In the genomic region with DNA sequence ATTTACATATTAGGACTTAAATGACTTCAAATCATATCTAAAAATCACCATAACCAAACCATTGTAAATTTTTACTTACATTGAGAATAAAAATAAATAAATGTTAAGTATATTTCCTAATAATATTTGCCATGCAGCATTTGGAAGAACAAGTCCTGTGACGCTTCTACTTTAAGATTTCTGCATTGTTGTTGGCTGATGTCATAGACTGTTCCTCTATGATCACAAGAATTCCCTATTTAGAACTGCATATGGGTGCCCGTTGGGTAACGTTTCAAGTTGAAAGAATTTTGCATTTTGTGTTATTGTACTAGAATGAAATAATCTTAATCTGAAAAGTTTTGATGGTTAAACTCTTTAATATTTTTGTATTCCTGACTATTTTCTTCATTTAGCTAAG, we compare ENCODE assay signal across 12 cellular contexts. TPM values are rescaled to one million over a fixed set of nuclear protein-coding genes. Genes with fewer than 3 reads are reported as not detected.
DNase-seq lines count a peak whose midpoint lies in the region; ATAC-seq and TF ChIP-seq lines count a peak whose summit lies in the region.
"Had no signal": no experiment of that assay in that cellular context is flagged by ENCODE, and none has a peak within 500 bp of the region (broad histone marks: within the 10 kb centered on the region; RNA-seq: fewer than 3 reads in every experiment).

No MANE protein-coding gene starts in this region.

- H4K5ac ChIP-seq in mesendoderm (ENCODE audit: low read length) = no peak overlapping the region

- peaks cover 57% of the 10 kb centered on the region for H3K4me1 ChIP-seq in left ventricle myocardium inferior
- peaks cover 39% of the 10 kb centered on the region for H3K4me1 ChIP-seq in upper lobe of right lung
- H3K4me1 ChIP-seq in mesendoderm (ENCODE audit: control insufficient read depth, low read depth, low read length) = peaks cover 5% of the 10 kb centered on the region

- no peak overlapping the region for H2AK5ac ChIP-seq in mesendoderm (ENCODE audit: low read length)

- H3K9ac ChIP-seq in mesendoderm (ENCODE audit: low read length) = no peak overlapping the region

- peak overlapping the region; percentile 99 for H3K27ac ChIP-seq in left ventricle myocardium inferior (replicated peaks)
- H3K27ac ChIP-seq in upper lobe of right lung = peak overlapping the region; percentile 70
- no peak overlapping the region for H3K27ac ChIP-seq in mesendoderm (ENCODE audit: low read depth, low read length)

- H3K4ac ChIP-seq in mesendoderm (ENCODE audit: low read depth, low read length) = no peak overlapping the region

- no peak overlapping the region for H3K56ac ChIP-seq in mesendoderm (ENCODE audit: low read length)

- H3K9me3 ChIP-seq in left ventricle myocardium inferior (replicated peaks) = peaks cover 5% of the 10 kb centered on the region
- no peaks in the 10 kb centered on the region for H3K9me3 ChIP-seq in upper lobe of right lung

- peaks cover 5% of the 10 kb centered on the region for H3K79me2 ChIP-seq in mesendoderm (ENCODE audit: control insufficient read depth, insufficient read depth, low read length)

- no peak overlapping the region for H3K18ac ChIP-seq in mesendoderm (ENCODE audit: low read length)

- intact Hi-C loops in left ventricle myocardium inferior (cut with micrococcal nuclease) = no loop called here
- intact Hi-C loops in left cardiac atrium (cut with DNase I) = loop anchor here in 1 of 2 donors (5.0 kb wide), 1 partner anchor 44 kb away; no protein-coding TSS in a partner anchor
- intact Hi-C loops in upper lobe of right lung (cut with DNase I) = no loop called here
- intact Hi-C loops in lower leg skin (cut with DNase I; ENCODE audit: low total_unique reads) = no loop called here

- H2BK15ac ChIP-seq in mesendoderm (replicated peaks; ENCODE audit: low read depth) = no peak overlapping the region

- TF ChIP-seq POLR2A in lower leg skin (IDR thresholded peaks at IDR 0.05) = no peak

- no peak overlapping the region for H2BK120ac ChIP-seq in mesendoderm (ENCODE audit: low read depth, low read length)

- H3K27me3 ChIP-seq in left ventricle myocardium inferior (ENCODE audit: low read depth) = no peaks in the 10 kb centered on the region
- no peaks in the 10 kb centered on the region for H3K27me3 ChIP-seq in upper lobe of right lung
- no peaks in the 10 kb centered on the region for H3K27me3 ChIP-seq in mesendoderm (ENCODE audit: insufficient read depth, low read length, poor library complexity)
- H3K27me3 ChIP-seq: BLaER1 treated with 17β-estradiol and CSF1 and Interleukin-3, amounts not matched to agents 10 nM and 100 nM had no signal

- TF ChIP-seq CTCF in left ventricle myocardium inferior (IDR thresholded peaks at IDR 0.05; ENCODE audit: borderline replicate concordance) (no peak), upper lobe of right lung (IDR thresholded peaks at IDR 0.05) (no peak), lower leg skin (IDR thresholded peaks at IDR 0.05) (no peak)

- H3K79me1 ChIP-seq in mesendoderm (ENCODE audit: low read length) = no peaks in the 10 kb centered on the region

- ATAC-seq in left cardiac atrium (no peak), upper lobe of right lung (no peak)

- no peaks in the 10 kb centered on the region for H3K36me3 ChIP-seq in left ventricle myocardium inferior
- no peaks in the 10 kb centered on the region for H3K36me3 ChIP-seq in upper lobe of right lung
- no peaks in the 10 kb centered on the region for H3K36me3 ChIP-seq in mesendoderm (ENCODE audit: control insufficient read depth, insufficient read depth, low read length)
- H3K36me3 ChIP-seq: BLaER1 treated with 17β-estradiol and CSF1 and Interleukin-3, amounts not matched to agents 10 nM and 100 nM had no signal

- H3K23ac ChIP-seq in mesendoderm (ENCODE audit: low read length) = no peak overlapping the region

- no peak overlapping the region for H2BK5ac ChIP-seq in mesendoderm (ENCODE audit: low read length)

- DNase-seq in left ventricle myocardium inferior (no peak), left cardiac atrium (no peak), amniotic epithelial cell (ENCODE audit: low read depth) (peak; percentile 75), iris pigment epithelial cell (ENCODE audit: low read depth) (peak; percentile 87), upper lobe of right lung (no peak), lower leg skin (ENCODE audit: low spot score in 2 of 2) (no peak), mesendoderm (no peak)
- no peak for DNase-seq in effector CD8-positive, alpha-beta T cell (lab: John Stamatoyannopoulos, UW)
- DNase-seq: activated B cell treated with CpG ODN at 0.5 μM for 24 hours; NCI-H2081 treated with DMSO at 0.1 percent for 48 hours; stimulated activated CD4-positive, alpha-beta T cell treated with anti-CD3 and anti-CD28 coated beads, Interleukin-4, amount 100 ng/mL, for 1 hour had no signal

- H3K4me3 ChIP-seq in left ventricle myocardium inferior (peak overlapping the region; percentile 32), upper lobe of right lung (no peak overlapping the region), lower leg skin (ENCODE audit: low read depth, poor library complexity, severe bottlenecking) (no peak overlapping the region), mesendoderm (ENCODE audit: low read length) (no peak overlapping the region)
- H3K4me3 ChIP-seq: BLaER1 treated with 17β-estradiol and CSF1 and Interleukin-3, amounts not matched to agents 10 nM and 100 nM had no signal

- 10 to 19% methylated on average over 3 of the region's 3 CpGs for WGBS in lower leg skin, 2 donors
- WGBS in mesendoderm (ENCODE audit: extremely low coverage, insufficient coverage, low lambda C conversion rate) = no CpG with 5 or more reads among the region's 3 CpGs

- H4K8ac ChIP-seq in mesendoderm (ENCODE audit: low read depth, low read length) = no peak overlapping the region

- no peak overlapping the region for H3K4me2 ChIP-seq in mesendoderm (ENCODE audit: low read length)

RNA-seq across cellular contexts. Expression of gene ITGB1, which starts 5.1 kb away (rescaled TPM):
- total RNA-seq in left ventricle myocardium inferior (542 TPM), left cardiac atrium (100 to 1,000 TPM; 462 to 660 TPM), upper lobe of right lung (517 TPM), lower leg skin (100 to 1,000 TPM; 159 to 216 (median 209) TPM)
- 237 TPM for polyA plus RNA-seq in mesendoderm (2013, experiment 1 of 2)
- polyA plus RNA-seq in mesendoderm (2013, experiment 2 of 2) = 240 TPM

Comparison
In these comparisons a context has a peak if more than half of its experiments do, and no peak if none do; other contexts are left out.
1. DNase-seq: peak in amniotic epithelial cell (single experiment) and iris pigment epithelial cell (single experiment); none in left ventricle myocardium inferior (single experiment), left cardiac atrium (single experiment), upper lobe of right lung (single experiment), effector CD8-positive, alpha-beta T cell (single experiment), lower leg skin (0 of 2) and mesendoderm (single experiment).